ENCODE assay signal across 27 cellular contexts in genomic region chr10:132028706-132029105, GRCh38. TPM values are rescaled to one million over a fixed set of nuclear protein-coding genes. Genes with fewer than 3 reads are reported as not detected.
"Had no signal": no experiment of that assay in that cellular context is flagged by ENCODE, and none has a peak within 500 bp of the region (broad histone marks: within the 10 kb centered on the region; RNA-seq: fewer than 3 reads in every experiment).

No MANE protein-coding gene starts in this region.

- H3K27ac ChIP-seq: brain microvascular endothelial cell, coronary artery, dorsolateral prefrontal cortex, WERI-Rb-1 had no signal

- DNase-seq: activated B cell treated with CpG ODN at 0.5 μM for 24 hours; activated CD4-positive, alpha-beta memory T cell treated with anti-CD3 and anti-CD28 coated beads for 36 hours; activated CD4-positive, alpha-beta T cell treated with anti-CD3 and anti-CD28 coated beads for 48 hours; activated CD8-positive, alpha-beta memory T cell treated with anti-CD3 and anti-CD28 coated beads, Interleukin-2, amount 10 ng/mL, durations not matched to agents 7 days and 5 days; activated CD8-positive, alpha-beta memory T cell treated with anti-CD3 and anti-CD28 coated beads, Interleukin-2, amount 50 U/mL, for 4 hours; activated CD8-positive, alpha-beta T cell treated with anti-CD3 and anti-CD28 coated beads, Interleukin-2, amount 10 ng/mL, durations not matched to agents 7 days and 5 days; activated gamma-delta T cell treated with Interleukin-2 at 50 U/mL for 16 hours; activated naive CD4-positive, alpha-beta T cell treated with anti-CD3 and anti-CD28 coated beads, Interleukin-2, amount 50 U/mL, for 16 hours; activated naive CD4-positive, alpha-beta T cell treated with Interleukin-2 at 50 U/mL for 16 hours; activated T-cell treated with anti-CD3 and anti-CD28 coated beads, Interleukin-2, amount 50 U/mL, for 1 hour; activated T-cell treated with anti-CD3 and anti-CD28 coated beads, Interleukin-2, amount 50 U/mL, for 48 hours; amniotic stem cell; anterior cingulate cortex; brain microvascular endothelial cell; effector memory CD4-positive, alpha-beta T cell; endodermal cell; foreskin fibroblast; head of caudate nucleus; T-helper 1 cell; T-helper 17 cell; T1000; WERI-Rb-1 had no signal

- H3K4me3 ChIP-seq: coronary artery, dorsolateral prefrontal cortex had no signal

- ATAC-seq: activated CD4-positive, CD25-positive, alpha-beta regulatory T cell treated with anti-CD3 and anti-CD28 coated beads, Interleukin-2, amount 50 U/mL, for 24 hours; activated CD8-positive, alpha-beta memory T cell treated with anti-CD3 and anti-CD28 coated beads, Interleukin-2, amount 10 ng/mL, durations not matched to agents 7 days and 5 days; activated CD8-positive, alpha-beta T cell treated with anti-CD3 and anti-CD28 coated beads, Interleukin-2, amount 10 ng/mL, durations not matched to agents 7 days and 5 days; esophagus mucosa; T-helper 17 cell had no signal

- H3K27me3 ChIP-seq: brain microvascular endothelial cell, dorsolateral prefrontal cortex had no signal

- H3K36me3 ChIP-seq: brain microvascular endothelial cell, WERI-Rb-1 had no signal

RNA-seq across cellular contexts. Expression of gene JAKMIP3, which starts 37.0 kb away (rescaled TPM):
- total RNA-seq: bronchial epithelial cell had no signal
